Comparison of ENCODE assay signal across 16 cellular contexts in genomic region chr2:207807516-207807915, GRCh38. TPM values are rescaled to one million over a fixed set of nuclear protein-coding genes. Genes with fewer than 3 reads are reported as not detected.
DNase-seq lines count a peak whose midpoint lies in the region; ATAC-seq, FAIRE-seq and TF ChIP-seq lines count a peak whose summit lies in the region.
"Had no signal": no experiment of that assay in that cellular context is flagged by ENCODE, and none has a peak within 500 bp of the region (broad histone marks: within the 10 kb centered on the region; RNA-seq: fewer than 3 reads in every experiment).

No MANE protein-coding gene starts in this region.

- H3K36me3 ChIP-seq in K562 (ENCODE audit: control insufficient read depth, insufficient read depth, low read length) (no peaks in the 10 kb centered on the region), mucosa of descending colon (ENCODE audit: low read depth) (no peaks in the 10 kb centered on the region), hepatocyte (replicated peaks; ENCODE audit: insufficient read depth, low read depth) (no peaks in the 10 kb centered on the region)

- TF ChIP-seq CTCF in K562 (IDR thresholded peaks at IDR 0.05 in 2 of 3, conservative IDR thresholded peaks at IDR 0.05 in 1 of 3; ENCODE audit: insufficient read depth in 2 of 3, low read depth in 1 of 3, low read length in 3 of 3) (no peak), CD14-positive monocyte (IDR thresholded peaks at IDR 0.05) (no peak), mucosa of descending colon (IDR thresholded peaks at IDR 0.05) (no peak), hepatocyte (IDR thresholded peaks at IDR 0.05; ENCODE audit: poor library complexity) (no peak)

- H3K9me3 ChIP-seq in K562 (replicated peaks; ENCODE audit: control insufficient read depth, insufficient read depth, low read depth, low read length) = no peaks in the 10 kb centered on the region
- no peaks in the 10 kb centered on the region for H3K9me3 ChIP-seq in mucosa of descending colon
- no peaks in the 10 kb centered on the region for H3K9me3 ChIP-seq in hepatocyte (ENCODE audit: low read depth)

- H3K27ac Mint-ChIP-seq in CD14-positive monocyte = peak overlapping the region in 1 of 7 donors; percentile 40
- H3K27ac Mint-ChIP-seq: CD4-positive, CD25-positive, alpha-beta regulatory T cell; stimulated activated memory B cell treated with anti-CD40 and anti-IgM and Interleukin-4, amounts not matched to agents 10 μg/mL and 1 μg/mL and 100 μg/mL, for 72 hours had no signal

- H3K9me1 ChIP-seq in K562 (ENCODE audit: control insufficient read depth, insufficient read depth, low read length) = no peaks in the 10 kb centered on the region

- H3K4me3 Mint-ChIP-seq in CD14-positive monocyte = no peak overlapping the region
- H3K4me3 Mint-ChIP-seq: CD4-positive, CD25-positive, alpha-beta regulatory T cell; central memory CD8-positive, alpha-beta T cell; stimulated activated memory B cell treated with anti-CD40 and anti-IgM and Interleukin-4, amounts not matched to agents 10 μg/mL and 1 μg/mL and 100 μg/mL, for 72 hours had no signal

- H3K36me3 Mint-ChIP-seq in CD14-positive monocyte = no peaks in the 10 kb centered on the region
- H3K36me3 Mint-ChIP-seq: stimulated activated memory B cell treated with anti-CD40 and anti-IgM and Interleukin-4, amounts not matched to agents 10 μg/mL and 1 μg/mL and 100 μg/mL, for 72 hours had no signal

- no peak for TF ChIP-seq RAD21 in K562 (CRISPR knock-in tag; conservative IDR thresholded peaks at IDR 0.05 in 1 of 2, IDR thresholded peaks at IDR 0.05 in 1 of 2)

- H3K9me3 Mint-ChIP-seq in CD14-positive monocyte = no peaks in the 10 kb centered on the region
- H3K9me3 Mint-ChIP-seq: CD4-positive, CD25-positive, alpha-beta regulatory T cell; central memory CD8-positive, alpha-beta T cell; stimulated activated memory B cell treated with anti-CD40 and anti-IgM and Interleukin-4, amounts not matched to agents 10 μg/mL and 1 μg/mL and 100 μg/mL, for 72 hours had no signal

- in situ Hi-C loops in K562 (cut with MboI) = no loop called here

- no peak overlapping the region for H3K4me2 ChIP-seq in K562 (ENCODE audit: insufficient read depth, low read length)
- no peak overlapping the region for H3K4me2 ChIP-seq in hepatocyte

- no TSS peak for BruUV-seq in K562 (replicated peaks; lab: Mats Ljungman, UMichigan)

- no peaks in the 10 kb centered on the region for H3K79me2 ChIP-seq in K562 (ENCODE audit: control insufficient read depth, insufficient read depth, low read length)
- H3K79me2 ChIP-seq in hepatocyte = no peaks in the 10 kb centered on the region

- POLR2A ChIA-PET in K562 (lab: Yijun Ruan, JAX) = no interaction called here

- H4K20me1 ChIP-seq in K562 (replicated peaks; ENCODE audit: control insufficient read depth, insufficient read depth, low read length) (no peaks in the 10 kb centered on the region), hepatocyte (ENCODE audit: insufficient read depth, poor library complexity, severe bottlenecking) (no peaks in the 10 kb centered on the region)

- TF ChIP-seq EP300 in K562 (IDR thresholded peaks at IDR 0.05; ENCODE audit: low read length) = no peak

- no peaks in the 10 kb centered on the region for H3K27me3 ChIP-seq in K562 (ENCODE audit: control insufficient read depth in 2 of 2, insufficient read depth in 2 of 2, low read length in 2 of 2)
- H3K27me3 ChIP-seq in hepatocyte = no peaks in the 10 kb centered on the region

- peaks cover 19% of the 10 kb centered on the region for H3K4me1 Mint-ChIP-seq in CD14-positive monocyte
- H3K4me1 Mint-ChIP-seq: CD4-positive, CD25-positive, alpha-beta regulatory T cell; central memory CD8-positive, alpha-beta T cell had no signal

- no peaks in the 10 kb centered on the region for H3K9me2 ChIP-seq in hepatocyte (replicated peaks; ENCODE audit: insufficient read depth)

- DNase-seq in K562 (ENCODE audit: extremely low read depth in 1 of 4, low spot score in 3 of 4) (no peak), CD14-positive monocyte (ENCODE audit: low spot score) (no peak), mucosa of descending colon (no peak), hepatocyte (ENCODE audit: low spot score) (no peak)
- DNase-seq: erythroblast, GF-D8, KBM-7, NCI-H2107 had no signal

- CTCF ChIA-PET in K562 (lab: Yijun Ruan, JAX; ENCODE audit: low intra/inter-chr PET ratio) = no interaction called here

- no peak overlapping the region for H2AFZ ChIP-seq in K562 (ENCODE audit: low read depth, low read length)
- no peak overlapping the region for H2AFZ ChIP-seq in hepatocyte

- ATAC-seq in GM18498 (IDR thresholded peaks at IDR 0.05; ENCODE audit: unreplicated experiment) (peak; percentile 41), GM19452 (IDR thresholded peaks at IDR 0.05; ENCODE audit: unreplicated experiment) (peak; percentile 64), HG02973 (IDR thresholded peaks at IDR 0.05; ENCODE audit: unreplicated experiment) (peak; percentile 66), K562 (no peak), mucosa of descending colon (no peak), HG03139 (IDR thresholded peaks at IDR 0.05; ENCODE audit: unreplicated experiment) (no peak)
- ATAC-seq: SK-N-SH treated with all-trans-retinoic acid at 6 μM for 48 hours; stimulated activated memory B cell treated with anti-CD40 and anti-IgM and Interleukin-4, amounts not matched to agents 10 μg/mL and 1 μg/mL and 100 μg/mL, for 72 hours had no signal

- H3K4me1 ChIP-seq in K562 (replicated peaks in 1 of 2; ENCODE audit: control insufficient read depth in 2 of 2, insufficient read depth in 2 of 2, low read length in 2 of 2) (peaks cover 3 to 6% of the 10 kb centered on the region in 2 experiments; a peak in 4 of 5 replicates), mucosa of descending colon (ENCODE audit: low read depth) (peaks cover 25% of the 10 kb centered on the region), hepatocyte (ENCODE audit: insufficient read depth) (peaks cover 13% of the 10 kb centered on the region)

- H3K9ac ChIP-seq in K562 (ENCODE audit: insufficient read depth in 1 of 2, low read depth in 2 of 2, low read length in 2 of 2) = no peak overlapping the region

- no peak for TF ChIP-seq POLR2A in K562 (conservative IDR thresholded peaks at IDR 0.05)

- H3K27me3 Mint-ChIP-seq in CD14-positive monocyte (ENCODE audit: low read depth in 3 of 3) = peaks cover 0 to 3% (median 1%) of the 10 kb centered on the region in 3 donors

- FAIRE-seq in K562 (lab: Jason Lieb, UNC) = no peak

- whole genome bisulfite sequencing in K562 (ENCODE audit: insufficient coverage, low coverage, missing lambda C conversion rate) = 7% methylated on average over 3 of the region's 5 CpGs
- WGBS in hepatocyte (ENCODE audit: low lambda C conversion rate, missing lambda C conversion rate) = 77% methylated on average over 5 of the region's 5 CpGs

- intact Hi-C loops in K562 (cut with micrococcal nuclease) = no loop called here
- intact Hi-C loops in CD14-positive monocyte (cut with micrococcal nuclease) = no loop called here
- intact Hi-C loops in mucosa of descending colon (cut with DNase I, micrococcal nuclease) = no loop called here

- H3K4me3 ChIP-seq in K562 (no peak overlapping the region), mucosa of descending colon (no peak overlapping the region), hepatocyte (no peak overlapping the region)

- H3K27ac ChIP-seq in K562 (ENCODE audit: extremely low read depth, low read depth, low read length) (no peak overlapping the region), hepatocyte (no peak overlapping the region)

TF ChIP-seq in K562, 482 proteins besides CTCF, POLR2A, EP300 and RAD21:
- no peak for TF ChIP-seq ILF3 (IDR thresholded peaks at IDR 0.05; ENCODE audit: borderline replicate concordance)
- peak; percentile 33; the same call in 1 of the 2 replicates for TF ChIP-seq ATF3 (IDR thresholded peaks at IDR 0.05)
- no peak for TF ChIP-seq ATF3 (CRISPR knock-in tag; conservative IDR thresholded peaks at IDR 0.05)

RNA-seq across cellular contexts. Expression of gene FZD5, which starts 37.8 kb away (rescaled TPM):
- total RNA-seq in K562 (2011; cell fraction: chromatin; rRNA removed; ENCODE audit: low replicate concordance) = 12.4 and 17.4 TPM in 2 replicates
- total RNA-seq in K562 (2011; cell fraction: nucleolus; rRNA removed) = 14.3 and 15.3 TPM in 2 replicates
- 21.9 and 32.4 TPM in 2 replicates for total RNA-seq in K562 (2011; cell fraction: nucleoplasm; rRNA removed)
- total RNA-seq in K562 (2014; rRNA removed) (8.8 and 9.7 TPM in 2 replicates), K562 (2014; rRNA removed; fragmentation: Illumina TruSeq; extraction: Trizol) (7.2 and 7.7 TPM in 2 replicates), K562 (2015; rRNA removed; fragmentation: Illumina TruSeq; extraction: Trizol) (5.6 and 5.9 TPM in 2 replicates), K562 (2021) (14.6 and 15.8 TPM in 2 replicates), mucosa of descending colon (100 to 1,000 TPM in 2 of 3 donors, 10 to 100 TPM in 1; 89.9 to 140 (median 125) TPM), hepatocyte (43.3 and 47.2 TPM in 2 replicates)
- polyA plus RNA-seq in K562 (2011; rRNA removed) (4.1 and 4.3 TPM in 2 replicates), K562 (2014; fragmentation: Illumina TruSeq; extraction: Trizol) (5.1 and 5.3 TPM in 2 replicates), K562 (2014; fragmentation: Nextera tagmentation; extraction: Ambion mirVana) (1 to 10 TPM; 3.7 to 7.7 TPM), K562 (2014; rRNA removed) (4.5 and 5.3 TPM in 2 replicates), CD14-positive monocyte (under 1 TPM; 0.32 to 0.48 TPM), hepatocyte (14.4 and 16.8 TPM in 2 replicates)
- polyA plus RNA-seq in K562 (2011; cell fraction: cytosol; rRNA removed) = 3.2 and 4.3 TPM in 2 replicates
- polyA plus RNA-seq in K562 (2011; cell fraction: nucleus; rRNA removed) = 7.6 and 8.4 TPM in 2 replicates
- polyA plus RNA-seq in K562 (2012) = 3.3 and 4.3 TPM in 2 replicates
- 10.9 and 12.2 TPM in 2 replicates for polyA minus RNA-seq in K562 (2011; rRNA and poly(A)+ RNA removed)
- polyA minus RNA-seq in K562 (2011; cell fraction: cytosol; rRNA and poly(A)+ RNA removed) = 11.1 and 12.5 TPM in 2 replicates
- polyA minus RNA-seq in K562 (2011; cell fraction: nucleus; rRNA and poly(A)+ RNA removed) = 12.0 and 16.7 TPM in 2 replicates

Comparison
In these comparisons a context has a peak if more than half of its experiments do, and no peak if none do; other contexts are left out.
1. ATAC-seq: peak in GM18498 (single experiment), GM19452 (single experiment) and HG02973 (single experiment); none in K562 (single experiment), mucosa of descending colon (single experiment) and HG03139 (single experiment).